In genomic region chr5:5658226-5658625, GRCh38 we compare ENCODE assay signal across 11 cellular contexts.
DNase-seq lines count a peak whose midpoint lies in the region; ATAC-seq, FAIRE-seq and TF ChIP-seq lines count a peak whose summit lies in the region.
"Had no signal": no experiment of that assay in that cellular context is flagged by ENCODE, and none has a peak within 500 bp of the region (broad histone marks: within the 10 kb centered on the region; RNA-seq: fewer than 3 reads in every experiment).

No MANE protein-coding gene starts in this region.

- no peaks in the 10 kb centered on the region for H3K4me1 Mint-ChIP-seq in activated T-cell treated with anti-CD3 and anti-CD28 coated beads, Interleukin-2, amount 50 U/mL, for 24 hours (ENCODE audit: low read depth)
- H3K4me1 Mint-ChIP-seq: activated naive CD8-positive, alpha-beta T cell treated with anti-CD3 and anti-CD28 coated beads, Interleukin-2, amount 10 ng/mL, durations not matched to agents 7 days and 5 days; stimulated activated effector memory CD8-positive, alpha-beta T cell treated with anti-CD3 and anti-CD28 coated beads, Interleukin-12 subunit alpha, Interleukin-12 subunit beta, amount 100 ng/mL, for 72 hours had no signal

- no peak overlapping the region for H3K27ac Mint-ChIP-seq in activated T-cell treated with anti-CD3 and anti-CD28 coated beads, Interleukin-2, amount 50 U/mL, for 24 hours
- H3K27ac Mint-ChIP-seq: activated naive CD8-positive, alpha-beta T cell treated with anti-CD3 and anti-CD28 coated beads, Interleukin-2, amount 10 ng/mL, durations not matched to agents 7 days and 5 days; stimulated activated effector memory CD8-positive, alpha-beta T cell treated with anti-CD3 and anti-CD28 coated beads, Interleukin-12 subunit alpha, Interleukin-12 subunit beta, amount 100 ng/mL, for 72 hours had no signal

- H3K27me3 Mint-ChIP-seq in activated T-cell treated with anti-CD3 and anti-CD28 coated beads, Interleukin-2, amount 50 U/mL, for 24 hours: peaks cover 19% of the 10 kb centered on the region

- H3K9me3 Mint-ChIP-seq in activated T-cell treated with anti-CD3 and anti-CD28 coated beads, Interleukin-2, amount 50 U/mL, for 24 hours: no peaks in the 10 kb centered on the region
- H3K9me3 Mint-ChIP-seq: stimulated activated effector memory CD8-positive, alpha-beta T cell treated with anti-CD3 and anti-CD28 coated beads, Interleukin-12 subunit alpha, Interleukin-12 subunit beta, amount 100 ng/mL, for 72 hours had no signal

- no peak overlapping the region for H3K4me3 ChIP-seq in fibroblast of mammary gland (ENCODE audit: control insufficient read depth, low read depth, low read length)

- ATAC-seq in GM18498 (IDR thresholded peaks at IDR 0.05; ENCODE audit: unreplicated experiment): peak; percentile 72
- ATAC-seq: stimulated activated effector memory CD8-positive, alpha-beta T cell treated with anti-CD3 and anti-CD28 coated beads, Interleukin-12 subunit alpha, Interleukin-12 subunit beta, amount 100 ng/mL, for 72 hours had no signal

- peak; percentile 71 for DNase-seq in M059J (ENCODE audit: low read depth)
- DNase-seq in fibroblast of mammary gland (ENCODE audit: low read depth): peak; percentile 45
- DNase-seq in pons (ENCODE audit: low spot score): peak; percentile 18
- DNase-seq in GDM1 (lab: John Stamatoyannopoulos, UW): no peak
- no peak for DNase-seq in HTR-8/SVneo (ENCODE audit: insufficient read length, low spot score)
- no peak for DNase-seq in DMS153 (lab: John Stamatoyannopoulos, UW)
- DNase-seq in activated T-cell treated with anti-CD3 and anti-CD28 coated beads, Interleukin-2, amount 50 U/mL, for 24 hours: no peak
- DNase-seq: activated naive CD8-positive, alpha-beta T cell treated with anti-CD3 and anti-CD28 coated beads, Interleukin-2, amount 10 ng/mL, durations not matched to agents 7 days and 5 days; NCI-H2227 treated with DMSO at 0.1 percent for 48 hours had no signal

- no peak overlapping the region for H3K4me3 Mint-ChIP-seq in activated T-cell treated with anti-CD3 and anti-CD28 coated beads, Interleukin-2, amount 50 U/mL, for 24 hours
- H3K4me3 Mint-ChIP-seq: activated naive CD8-positive, alpha-beta T cell treated with anti-CD3 and anti-CD28 coated beads, Interleukin-2, amount 10 ng/mL, durations not matched to agents 7 days and 5 days; stimulated activated effector memory CD8-positive, alpha-beta T cell treated with anti-CD3 and anti-CD28 coated beads, Interleukin-12 subunit alpha, Interleukin-12 subunit beta, amount 100 ng/mL, for 72 hours had no signal

- no peak for TF ChIP-seq CTCF in fibroblast of mammary gland (conservative IDR thresholded peaks at IDR 0.05; ENCODE audit: control insufficient read depth, insufficient read depth, low read depth, low read length)

- FAIRE-seq in HTR-8/SVneo (lab: Jason Lieb, UNC): no peak

- no peaks in the 10 kb centered on the region for H3K36me3 Mint-ChIP-seq in activated T-cell treated with anti-CD3 and anti-CD28 coated beads, Interleukin-2, amount 50 U/mL, for 24 hours (ENCODE audit: low read depth)
- H3K36me3 Mint-ChIP-seq: activated naive CD8-positive, alpha-beta T cell treated with anti-CD3 and anti-CD28 coated beads, Interleukin-2, amount 10 ng/mL, durations not matched to agents 7 days and 5 days; stimulated activated effector memory CD8-positive, alpha-beta T cell treated with anti-CD3 and anti-CD28 coated beads, Interleukin-12 subunit alpha, Interleukin-12 subunit beta, amount 100 ng/mL, for 72 hours had no signal

Comparison
In these comparisons a context has a peak if more than half of its experiments do, and no peak if none do; other contexts are left out.
1. DNase-seq: peak in M059J (single experiment), fibroblast of mammary gland (single experiment) and pons (single experiment); none in GDM1 (single experiment), HTR-8/SVneo (single experiment), DMS153 (single experiment) and activated T-cell treated with anti-CD3 and anti-CD28 coated beads, Interleukin-2, amount 50 U/mL, for 24 hours (single experiment).